8 cellular contexts compared by ENCODE assay signal in the genomic region with DNA sequence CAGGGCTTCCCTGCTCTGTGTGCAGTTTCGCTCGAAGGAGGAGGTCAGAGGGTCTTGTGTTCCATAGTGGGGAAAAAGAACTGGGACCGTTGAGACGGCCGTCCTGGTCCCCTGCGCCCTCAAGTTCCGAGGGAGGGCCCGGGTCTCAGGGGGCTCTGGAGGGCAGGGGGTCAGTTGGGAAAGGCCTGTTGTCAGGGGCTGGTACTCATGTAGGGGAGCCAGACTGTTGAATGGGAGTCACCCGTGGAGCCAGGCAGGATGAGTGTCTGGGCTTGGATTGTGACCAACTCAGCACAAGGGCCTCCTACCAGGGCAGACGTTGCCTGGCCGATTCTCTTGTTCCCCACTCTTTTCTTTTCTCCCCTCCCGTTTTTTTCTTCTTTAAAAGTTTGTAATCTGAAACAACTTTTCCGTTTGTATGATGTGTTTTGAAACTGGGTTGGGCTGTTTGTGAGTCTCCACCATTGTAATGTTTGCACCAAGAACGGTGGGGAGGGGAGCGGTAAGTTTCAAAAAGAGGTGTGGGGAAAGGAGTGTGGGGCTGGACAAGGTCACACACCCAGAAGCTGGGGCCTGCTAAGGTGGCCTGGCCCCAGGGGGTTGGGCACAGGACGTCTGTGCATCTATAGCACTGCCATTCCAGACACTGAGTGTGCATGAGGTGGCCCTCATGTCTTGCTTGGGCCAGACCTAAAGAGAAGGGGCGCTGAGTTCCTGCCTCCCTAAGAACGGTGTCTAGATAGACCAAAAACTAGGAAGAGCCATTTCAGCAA. TPM values are rescaled to one million over a fixed set of nuclear protein-coding genes. Genes with fewer than 3 reads are reported as not detected.
A peak's percentile ranks its signal among the peaks of the same experiment; 100 is the strongest.
DNase-seq lines count a peak whose midpoint lies in the region; ATAC-seq and TF ChIP-seq lines count a peak whose summit lies in the region.

No MANE protein-coding gene starts in this region.

- POLR2A ChIA-PET in BJ (lab: Charles Lee), result no interaction called here

- ATAC-seq in HG03354 (IDR thresholded peaks at IDR 0.05; ENCODE audit: poor library complexity, severe bottlenecking, unreplicated experiment) (peak; percentile 15), HG02798 (IDR thresholded peaks at IDR 0.05; ENCODE audit: poor library complexity, unreplicated experiment) (no peak)

- peaks cover 17% of the 10 kb centered on the region for H3K36me3 Mint-ChIP-seq in nephron progenitor cell (ENCODE audit: low read depth)

- no peak for TF ChIP-seq CTCF in BJ (IDR thresholded peaks at IDR 0.05; ENCODE audit: insufficient read depth, low read depth, low read length)
- TF ChIP-seq CTCF in nephron progenitor cell (IDR thresholded peaks at IDR 0.05), result no peak

- H3K9me3 Mint-ChIP-seq in nephron progenitor cell, result no peaks in the 10 kb centered on the region

- peak overlapping the region; percentile 96 for H3K4me3 Mint-ChIP-seq in nephron progenitor cell

- CTCF ChIA-PET in BJ (lab: Yijun Ruan, JAX), result interaction anchor here (1.4 to 3.3 kb wide), 2 partner anchors 62 to 76 kb away, joined by 3 to 16 read pairs; no protein-coding TSS in a partner anchor

- no peaks in the 10 kb centered on the region for H3K27me3 ChIP-seq in BJ (ENCODE audit: control insufficient read depth, insufficient read depth, low read length)

- peaks cover 35% of the 10 kb centered on the region for H3K4me1 Mint-ChIP-seq in nephron progenitor cell

- peak overlapping the region; percentile 96 for H3K27ac Mint-ChIP-seq in nephron progenitor cell

- DNase-seq in BJ (ENCODE audit: low read depth), result no peak
- DNase-seq in activated CD8-positive, alpha-beta memory T cell treated with anti-CD3 and anti-CD28 coated beads, Interleukin-2, amount 50 U/mL, for 48 hours, result peak; percentile 66
- peak; percentile 78 for DNase-seq in fibroblast of gingiva (ENCODE audit: low read depth)
- DNase-seq in nephron progenitor cell, result no peak
- DNase-seq in cortex of kidney (lab: John Stamatoyannopoulos, UW), result no peak
- DNase-seq in GDM1 (lab: John Stamatoyannopoulos, UW), result no peak

- peaks cover 16% of the 10 kb centered on the region for H3K27me3 Mint-ChIP-seq in nephron progenitor cell (ENCODE audit: low read depth, poor library complexity)

- H3K4me3 ChIP-seq in BJ (ENCODE audit: low read depth, low read length), result peak overlapping the region; percentile 85

- H3K36me3 ChIP-seq in BJ (ENCODE audit: control insufficient read depth, insufficient read depth, low read length), result no peaks in the 10 kb centered on the region

RNA-seq across cellular contexts. Expression of a gene that starts 1.1 kb away (rescaled TPM):
- 12.7 and 13.7 TPM in 2 replicates for polyA plus RNA-seq in BJ (2011; rRNA removed)
- polyA minus RNA-seq in BJ (2011; rRNA and poly(A)+ RNA removed), result 11.4 and 17.2 TPM in 2 replicates

Comparison
In these comparisons a context has a peak if more than half of its experiments do, and no peak if none do; other contexts are left out.
1. DNase-seq: peak in activated CD8-positive, alpha-beta memory T cell treated with anti-CD3 and anti-CD28 coated beads, Interleukin-2, amount 50 U/mL, for 48 hours (single experiment) and fibroblast of gingiva (single experiment); none in BJ (single experiment), nephron progenitor cell (single experiment), cortex of kidney (single experiment) and GDM1 (single experiment).